ENCODE assay signal across 8 cellular contexts in the genomic region with DNA sequence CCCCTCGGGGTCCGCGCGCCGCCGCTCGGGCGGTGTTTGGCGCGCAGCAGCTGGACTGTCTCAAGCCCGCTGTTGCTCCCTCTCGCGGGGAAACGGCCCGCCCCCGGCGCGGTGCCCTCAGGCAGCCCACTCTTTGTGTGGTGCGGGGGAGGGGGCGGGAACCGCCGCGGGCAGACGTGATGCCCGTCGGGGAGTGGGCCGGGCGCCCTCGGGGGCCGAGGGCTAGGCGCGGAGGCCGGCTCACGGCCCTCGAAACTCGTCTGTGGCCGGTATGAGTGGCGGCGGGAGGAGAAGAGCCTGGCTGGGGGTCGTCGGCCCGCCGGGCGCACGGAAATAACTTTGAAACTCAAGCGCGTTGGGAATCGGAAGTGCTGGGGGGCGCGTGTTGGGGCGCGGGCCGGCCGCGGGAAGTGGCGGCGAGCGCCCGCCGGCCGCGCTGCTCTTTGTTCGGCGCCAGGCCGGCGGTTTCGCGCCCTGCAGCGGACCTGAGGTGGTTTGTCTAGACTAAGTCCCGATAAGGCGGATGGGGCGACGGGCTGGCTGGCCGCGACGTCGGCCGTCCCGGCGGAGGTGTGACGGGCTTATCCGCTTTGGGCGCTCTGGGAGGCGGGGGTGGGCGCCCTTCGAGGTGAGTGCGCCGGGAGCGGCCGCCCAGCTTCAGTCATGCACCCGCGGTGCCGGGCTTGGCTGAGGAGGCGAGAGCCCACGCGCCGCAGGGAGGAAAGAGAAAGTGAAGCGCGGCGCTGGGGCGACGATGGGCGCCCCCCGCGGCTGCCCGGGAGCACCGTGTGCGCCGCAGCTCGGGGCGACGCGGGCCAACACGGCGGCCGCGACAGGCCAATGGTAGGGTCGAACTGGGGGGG. TPM values are rescaled to one million over a fixed set of nuclear protein-coding genes. Genes with fewer than 3 reads are reported as not detected.
DNase-seq lines count a peak whose midpoint lies in the region; ATAC-seq, FAIRE-seq and TF ChIP-seq lines count a peak whose summit lies in the region.

No MANE protein-coding gene starts in this region.

- peak; percentile 61 for DNase-seq in H7
- DNase-seq in T-helper 17 cell, result peak; percentile 32 to 44 (median 44)
- DNase-seq in body of pancreas, result peak; percentile 47 to 58 (median 54)
- DNase-seq in stimulated activated CD4-positive, alpha-beta T cell treated with anti-CD3 and anti-CD28 coated beads, TNF-alpha, amount 100 ng/mL, for 1 hour (ENCODE audit: low read depth in 3 of 3, low spot score in 1 of 3), result peak in 2 of 3 donors; percentile 26 to 45
- no peak for DNase-seq in D721Med (ENCODE audit: insufficient read length, low spot score)
- DNase-seq in NCI-H1092 treated with DMSO at 0.1 percent for 48 hours (lab: John Stamatoyannopoulos, UW), result no peak

- peaks cover 11% of the 10 kb centered on the region for H3K36me3 Mint-ChIP-seq in T-helper 17 cell (ENCODE audit: low read depth)

- ATAC-seq in T-helper 17 cell (no peak), body of pancreas (no peak), GM19455 (IDR thresholded peaks at IDR 0.05; ENCODE audit: unreplicated experiment) (no peak)

- intact Hi-C loops in body of pancreas (cut with DNase I), result no loop called here

- peak in 2 of 7 experiments; percentile 6 to 15 for TF ChIP-seq CTCF in body of pancreas (IDR thresholded peaks at IDR 0.05)
- no peak for TF ChIP-seq CTCF in D721Med (IDR thresholded peaks at IDR 0.05; ENCODE audit: insufficient read depth, missing control alignments)

- H3K9me3 ChIP-seq in T-helper 17 cell (ENCODE audit: control insufficient read depth, low read length, poor library complexity, severe bottlenecking) (no peaks in the 10 kb centered on the region), body of pancreas (no peaks in the 10 kb centered on the region)

- peak overlapping the region; percentile 70 to 100 (median 98) for H3K27ac ChIP-seq in body of pancreas
- H3K27ac ChIP-seq in layer of hippocampus (ENCODE audit: low read depth, low read length), result peak overlapping the region; percentile 100

- H3K4me3 ChIP-seq in H7 (ENCODE audit: insufficient read depth, low read depth, low read length) (peak overlapping the region; percentile 99), body of pancreas (peak overlapping the region; percentile 97 to 99)

- TF ChIP-seq POLR2A in body of pancreas (IDR thresholded peaks at IDR 0.05), result no peak

- peaks cover 53% of the 10 kb centered on the region for H3K4me1 ChIP-seq in body of pancreas

- no peak for FAIRE-seq in D721Med (lab: Jason Lieb, UNC)

- H3K27me3 ChIP-seq in H7 (ENCODE audit: control insufficient read depth, insufficient read depth, low read length), result no peaks in the 10 kb centered on the region
- no peaks in the 10 kb centered on the region for H3K27me3 ChIP-seq in body of pancreas
- H3K27me3 ChIP-seq in layer of hippocampus (ENCODE audit: control insufficient read depth, insufficient read depth, low read length), result no peaks in the 10 kb centered on the region

- peaks cover 27% of the 10 kb centered on the region for H3K4me1 Mint-ChIP-seq in T-helper 17 cell

- peak overlapping the region; percentile 100 for H3K27ac Mint-ChIP-seq in T-helper 17 cell

- peak overlapping the region; percentile 96 for H3K4me3 Mint-ChIP-seq in T-helper 17 cell

- H3K36me3 ChIP-seq in H7 (replicated peaks; ENCODE audit: control insufficient read depth, insufficient read depth, low read length), result peaks cover 18% of the 10 kb centered on the region
- H3K36me3 ChIP-seq in body of pancreas (replicated peaks in 1 of 2; ENCODE audit: insufficient read depth in 1 of 2, low read depth in 2 of 2), result peaks cover 6 to 7% of the 10 kb centered on the region in 2 donors

- 0 to 1% methylated on average over 2 to 99 of the region's 118 CpGs for WGBS in body of pancreas, 2 donors

- no peaks in the 10 kb centered on the region for H3K27me3 Mint-ChIP-seq in T-helper 17 cell

RNA-seq across cellular contexts. Expression of a gene that starts 0.7 kb away (rescaled TPM):
- total RNA-seq in H7 (2014; rRNA removed; shearing (Covaris generic)), result 2,153 and 2,302 TPM in 2 replicates
- total RNA-seq in T-helper 17 cell, result 1,000 to 10,000 TPM; 1,121 to 1,256 TPM
- 100 to 1,000 TPM; 532 to 757 TPM for total RNA-seq in body of pancreas

Comparison
In these comparisons a context has a peak if more than half of its experiments do, and no peak if none do; other contexts are left out.
1. DNase-seq: peak in H7 (single experiment), T-helper 17 cell (3 of 3), body of pancreas (4 of 4) and stimulated activated CD4-positive, alpha-beta T cell treated with anti-CD3 and anti-CD28 coated beads, TNF-alpha, amount 100 ng/mL, for 1 hour (2 of 3); none in D721Med (single experiment) and NCI-H1092 treated with DMSO at 0.1 percent for 48 hours (single experiment).